ENCODE assay signal across 24 cellular contexts in genomic region chr2:233950078-233950825, GRCh38. TPM values are rescaled to one million over a fixed set of nuclear protein-coding genes. Genes with fewer than 3 reads are reported as not detected.
"Had no signal": no experiment of that assay in that cellular context is flagged by ENCODE, and none has a peak within 500 bp of the region (broad histone marks: within the 10 kb centered on the region; RNA-seq: fewer than 3 reads in every experiment).

No MANE protein-coding gene starts in this region.

- H3K9me3 ChIP-seq: pancreas, prostate gland, right lobe of liver, sigmoid colon, stomach, thoracic aorta, thyroid gland, tibial nerve, upper lobe of right lung, uterus had no signal

- ATAC-seq: naive thymus-derived CD4-positive, alpha-beta T cell; natural killer cell; pancreas; right cardiac atrium; right lobe of liver; stimulated activated effector memory CD8-positive, alpha-beta T cell treated with anti-CD3 and anti-CD28 coated beads, Interleukin-12 subunit alpha, Interleukin-12 subunit beta, amount 100 ng/mL, for 72 hours; stimulated activated naive B cell treated with anti-CD40 and anti-IgM and Interleukin-4, amounts not matched to agents 10 μg/mL and 1 μg/mL and 100 μg/mL, for 72 hours; upper lobe of right lung had no signal

- H2AFZ ChIP-seq: neural progenitor cell had no signal

- H3K9ac ChIP-seq: neural progenitor cell had no signal

- H3K27ac ChIP-seq: neural progenitor cell, pancreas, prostate gland, right lobe of liver, sigmoid colon, stomach, thoracic aorta, thyroid gland, tibial nerve, upper lobe of right lung, uterus had no signal

- H3K4me1 ChIP-seq: neural progenitor cell, pancreas, prostate gland, right lobe of liver, sigmoid colon, stomach, thyroid gland, tibial nerve, upper lobe of right lung, uterus had no signal

- H3K27me3 ChIP-seq: neural progenitor cell, pancreas, right lobe of liver, sigmoid colon, thyroid gland, tibial nerve, uterus had no signal

- H3K4me2 ChIP-seq: neural progenitor cell had no signal

- H3K36me3 ChIP-seq: neural progenitor cell, pancreas, prostate gland, right lobe of liver, sigmoid colon, stomach, thoracic aorta, thyroid gland, tibial nerve, upper lobe of right lung, uterus had no signal

- DNase-seq: naive thymus-derived CD4-positive, alpha-beta T cell; natural killer cell; occipital lobe; pancreas; right cardiac atrium; right lobe of liver; sigmoid colon; small intestine; stimulated activated CD4-positive, alpha-beta T cell treated with anti-CD3 and anti-CD28 coated beads, Interleukin-15, amount 100 ng/mL, for 24 hours; stimulated activated CD4-positive, alpha-beta T cell treated with anti-CD3 and anti-CD28 coated beads, Interleukin-2, amount 100 ng/mL, for 24 hours; stimulated activated CD4-positive, alpha-beta T cell treated with anti-CD3 and anti-CD28 coated beads, Interleukin-2, amount 100 ng/mL, for 48 hours; stimulated activated CD4-positive, alpha-beta T cell treated with anti-CD3 and anti-CD28 coated beads, Interleukin-4, amount 100 ng/mL, for 24 hours; stimulated activated naive B cell treated with anti-CD40 and anti-IgM and Interleukin-4, amounts not matched to agents 10 μg/mL and 1 μg/mL and 100 μg/mL, for 72 hours; stimulated activated naive CD4-positive, alpha-beta T cell treated with Interleukin-2 at 50 U/mL for 16 hours; stomach; thyroid gland; upper lobe of right lung; uterus had no signal

- H3K4me3 ChIP-seq: neural progenitor cell, pancreas, prostate gland, right lobe of liver, sigmoid colon, stomach, thoracic aorta, thyroid gland, tibial nerve, upper lobe of right lung, uterus had no signal

RNA-seq across cellular contexts. Expression of gene TRPM8, which starts 33.1 kb away (rescaled TPM):
- polyA plus RNA-seq: naive thymus-derived CD4-positive, alpha-beta T cell; neural cell; right cardiac atrium; small intestine; stomach had no signal
